Comparison of ENCODE assay signal across 1 cellular context in genomic region chr12:100077367-100077766, GRCh38.
TF ChIP-seq lines count a peak whose summit lies in the region.

No MANE protein-coding gene starts in this region.

TF ChIP-seq in Ishikawa, 13 proteins besides CTCF, POLR2A, EP300 and RAD21 (continued from another document):
- TF ChIP-seq REST (IDR thresholded peaks at IDR 0.05; ENCODE audit: low read depth) (no peak), EGR1 (IDR thresholded peaks at IDR 0.05) (no peak)
TF ChIP-seq in Ishikawa: peak in this region for 0.
